In genomic region chr9:13279284-13280162, GRCh38 we compare ENCODE assay signal across 8 cellular contexts. TPM values are rescaled to one million over a fixed set of nuclear protein-coding genes. Genes with fewer than 3 reads are reported as not detected.
DNase-seq lines count a peak whose midpoint lies in the region; ATAC-seq and TF ChIP-seq lines count a peak whose summit lies in the region.

Gene MPDZ, minus strand, starts transcription at chr9:13279692. Its CDS starts 29,377 bp downstream, at chr9:13250315.

- 4 to 6% methylated on average over 63 to 76 of the region's 82 CpGs for WGBS in heart right ventricle, 2 donors
- no CpG with 5 or more reads among the region's 82 CpGs for WGBS in trophoblast cell (ENCODE audit: extremely low coverage, insufficient coverage, insufficient read length)

- DNase-seq in C1 segment of cervical spinal cord (lab: John Stamatoyannopoulos, UW) = peak in 13 of 14 donors; percentile 5 to 80 (median 64)
- peak; percentile 74 for DNase-seq in NCI-H1105 (lab: John Stamatoyannopoulos, UW)
- DNase-seq in amygdala (lab: John Stamatoyannopoulos, UW) = peak in 48 of 56 donors; percentile 8 to 85 (median 48)
- peak; percentile 56 to 73 for DNase-seq in heart right ventricle
- peak; percentile 43 to 61 for DNase-seq in trophoblast cell
- DNase-seq in cortex of kidney (lab: John Stamatoyannopoulos, UW) = no peak
- no peak for DNase-seq in Karpas-422

- H3K9ac ChIP-seq in trophoblast cell (ENCODE audit: low read length) (peak within 1 kb of the TSS; percentile 93), Karpas-422 (ENCODE audit: low read length) (no peak within 1 kb of the TSS)

- H3K4me2 ChIP-seq in trophoblast cell (ENCODE audit: low read length) = peak within 1 kb of the TSS; percentile 72
- H3K4me2 ChIP-seq in Karpas-422 (ENCODE audit: low read depth, low read length, poor library complexity, severe bottlenecking) = no peak within 1 kb of the TSS

- H3K23ac ChIP-seq in trophoblast cell (ENCODE audit: low read length) = no peak within 1 kb of the TSS

- H3K79me1 ChIP-seq in trophoblast cell (ENCODE audit: low read length) = peaks cover 18% of the 10 kb centered on the region

- H3K27me3 ChIP-seq in heart right ventricle = peaks cover 0 to 23% (median 0%) of the 10 kb centered on the region in 7 donors
- no peaks in the 10 kb centered on the region for H3K27me3 ChIP-seq in trophoblast cell (ENCODE audit: insufficient read depth, low read length)
- no peaks in the 10 kb centered on the region for H3K27me3 ChIP-seq in Karpas-422 (ENCODE audit: low read length)

- peak within 1 kb of the TSS; percentile 88 to 99 (median 97) for H3K27ac ChIP-seq in heart right ventricle
- H3K27ac ChIP-seq in trophoblast cell (ENCODE audit: low read depth, low read length) = peak within 1 kb of the TSS; percentile 97
- no peak within 1 kb of the TSS for H3K27ac ChIP-seq in Karpas-422 (ENCODE audit: low read length)

- peak; percentile 73 to 92 (median 83) for ATAC-seq in heart right ventricle
- ATAC-seq in HG03571 (IDR thresholded peaks at IDR 0.05; ENCODE audit: unreplicated experiment) = no peak

- peak within 1 kb of the TSS; percentile 28 for H2AK5ac ChIP-seq in trophoblast cell (ENCODE audit: low read length)

- H3K14ac ChIP-seq in trophoblast cell (ENCODE audit: low read length) = peak within 1 kb of the TSS; percentile 98

- peaks cover 9 to 46% (median 30%) of the 10 kb centered on the region in 9 donors for H3K4me1 ChIP-seq in heart right ventricle
- H3K4me1 ChIP-seq in trophoblast cell (ENCODE audit: control insufficient read depth in 1 of 2, insufficient read depth in 2 of 2, low read length in 2 of 2) = peaks cover 4 to 10% of the 10 kb centered on the region in 2 experiments
- H3K4me1 ChIP-seq in Karpas-422 (ENCODE audit: low read length) = no peaks in the 10 kb centered on the region

- no peaks in the 10 kb centered on the region for H3K9me3 ChIP-seq in heart right ventricle
- no peaks in the 10 kb centered on the region for H3K9me3 ChIP-seq in trophoblast cell (ENCODE audit: insufficient read depth, low read depth, low read length)
- H3K9me3 ChIP-seq in Karpas-422 (ENCODE audit: low read length) = no peaks in the 10 kb centered on the region

- peak within 1 kb of the TSS; percentile 99 for H4K12ac ChIP-seq in trophoblast cell (ENCODE audit: low read depth, low read length)

- peak within 1 kb of the TSS; percentile 59 to 88 (median 84) for H3K4me3 ChIP-seq in heart right ventricle
- H3K4me3 ChIP-seq in trophoblast cell (ENCODE audit: low read depth, low read length) = peak within 1 kb of the TSS; percentile 77
- no peak within 1 kb of the TSS for H3K4me3 ChIP-seq in Karpas-422 (ENCODE audit: low read length)

- peak within 1 kb of the TSS; percentile 97 for H4K91ac ChIP-seq in trophoblast cell (ENCODE audit: low read depth, low read length)

- peak within 1 kb of the TSS; percentile 98 for H2BK120ac ChIP-seq in trophoblast cell (ENCODE audit: insufficient read depth, low read length, poor library complexity)

- H3K36me3 ChIP-seq in heart right ventricle (no peaks in the 10 kb centered on the region), trophoblast cell (ENCODE audit: control insufficient read depth in 1 of 2, insufficient read depth in 2 of 2, low read length in 2 of 2) (no peaks in the 10 kb centered on the region), Karpas-422 (ENCODE audit: insufficient read depth, low read length) (no peaks in the 10 kb centered on the region)

- H2AFZ ChIP-seq in trophoblast cell (ENCODE audit: insufficient read depth, low read length, poor library complexity) = peak within 1 kb of the TSS; percentile 96
- no peak within 1 kb of the TSS for H2AFZ ChIP-seq in Karpas-422 (ENCODE audit: low read length)

- no peaks in the 10 kb centered on the region for H3K9me2 ChIP-seq in Karpas-422 (replicated peaks; ENCODE audit: insufficient read depth, low read length)

- peak within 1 kb of the TSS; percentile 88 for H3K4ac ChIP-seq in trophoblast cell (ENCODE audit: low read depth, low read length)

- H4K8ac ChIP-seq in trophoblast cell (ENCODE audit: low read depth, low read length) = peak within 1 kb of the TSS; percentile 100

- peak in 1 of 9 donors; percentile 19 for TF ChIP-seq CTCF in heart right ventricle (IDR thresholded peaks at IDR 0.05)

- H3K18ac ChIP-seq in trophoblast cell (ENCODE audit: low read length) = peak within 1 kb of the TSS; percentile 100

- H3K79me2 ChIP-seq in trophoblast cell (ENCODE audit: control insufficient read depth, insufficient read depth, low read length, poor library complexity) = peaks cover 12% of the 10 kb centered on the region
- H3K79me2 ChIP-seq in Karpas-422 (ENCODE audit: low read length) = no peaks in the 10 kb centered on the region

- peak within 1 kb of the TSS; percentile 93 for H2BK12ac ChIP-seq in trophoblast cell (ENCODE audit: low read length)

- intact Hi-C loops in heart right ventricle (cut with DNase I) = loop anchor here in 1 of 10 donors (10.0 kb wide), 1 partner anchor 55 kb away; no protein-coding TSS in a partner anchor

- H2BK5ac ChIP-seq in trophoblast cell (ENCODE audit: low read depth, low read length, poor library complexity) = peak within 1 kb of the TSS; percentile 99

- no peaks in the 10 kb centered on the region for H4K20me1 ChIP-seq in Karpas-422 (ENCODE audit: insufficient read depth, low read depth, low read length)

RNA-seq across cellular contexts. Expression of gene MPDZ, which starts in this region (rescaled TPM):
- 100 to 1,000 TPM in 2 of 10 donors, 10 to 100 TPM in 8; 59.0 to 100 (median 84.1) TPM for total RNA-seq in heart right ventricle
- 10 to 100 TPM; 28.0 to 32.6 TPM for polyA plus RNA-seq in heart right ventricle
- polyA plus RNA-seq in trophoblast cell (2013) = 35.6 and 36.0 TPM in 2 replicates
- total RNA-seq in Karpas-422 (2014; rRNA removed; shearing (Covaris generic); ENCODE audit: low replicate concordance) = not detected in 2 replicates

Comparison
In these comparisons a context has a peak if more than half of its experiments do, and no peak if none do; other contexts are left out.
1. RNA of gene MPDZ (total RNA-seq): 59.0 to 100 TPM in heart right ventricle; not detected in Karpas-422; every median in the first group is over 10 times any median in the second.
2. DNase-seq: peak in C1 segment of cervical spinal cord (13 of 14), NCI-H1105 (single experiment), amygdala (48 of 56), heart right ventricle (2 of 2) and trophoblast cell (2 of 2); none in cortex of kidney (single experiment) and Karpas-422 (single experiment).